In genomic region chr2:41698787-41699422, GRCh38 we compare ENCODE assay signal across 8 cellular contexts.
A peak's percentile ranks its signal among the peaks of the same experiment; 100 is the strongest.
DNase-seq lines count a peak whose midpoint lies in the region; TF ChIP-seq lines count a peak whose summit lies in the region.

No MANE protein-coding gene starts in this region.

- H3K36me3 ChIP-seq in fibroblast of lung (ENCODE audit: control insufficient read depth, insufficient read depth, low read length) (no peaks in the 10 kb centered on the region), ovary (no peaks in the 10 kb centered on the region)

- no peak overlapping the region for H3K27ac ChIP-seq in fibroblast of lung (ENCODE audit: insufficient read depth, low read length)
- H3K27ac ChIP-seq in ovary = no peak overlapping the region

- peaks cover 29% of the 10 kb centered on the region for H3K27me3 Mint-ChIP-seq in activated T-cell treated with anti-CD3 and anti-CD28 coated beads, Interleukin-2, amount 50 U/mL, for 24 hours

- H3K36me3 Mint-ChIP-seq in activated T-cell treated with anti-CD3 and anti-CD28 coated beads, Interleukin-2, amount 50 U/mL, for 24 hours (ENCODE audit: low read depth) = no peaks in the 10 kb centered on the region

- H3K4me1 Mint-ChIP-seq in activated T-cell treated with anti-CD3 and anti-CD28 coated beads, Interleukin-2, amount 50 U/mL, for 24 hours (ENCODE audit: low read depth) = no peaks in the 10 kb centered on the region

- intact Hi-C loops in ovary (cut with DNase I) = loop anchor here in 1 of 4 donors (10.0 kb wide), 1 partner anchor 1784 kb away; no protein-coding TSS in a partner anchor

- H3K79me2 ChIP-seq in fibroblast of lung (ENCODE audit: control insufficient read depth, insufficient read depth, low read length) = no peaks in the 10 kb centered on the region

- peak; percentile 37 for DNase-seq in activated T-cell treated with anti-CD3 and anti-CD28 coated beads, Interleukin-2, amount 50 U/mL, for 24 hours
- DNase-seq in activated T-cell treated with anti-CD3 and anti-CD28 coated beads for 4 hours = no peak
- DNase-seq in OCI-M1 (lab: John Stamatoyannopoulos, UW) = peak; percentile 12
- DNase-seq in fibroblast of lung (ENCODE audit: low read depth in 2 of 2) = peak; percentile 1 to 17
- DNase-seq in ovary = peak; percentile 28 to 75 (median 55)
- no peak for DNase-seq in glomerular visceral epithelial cell (ENCODE audit: extremely low spot score)
- no peak for DNase-seq in activated CD4-positive, alpha-beta T cell treated with anti-CD3 and anti-CD28 coated beads for 1 hour
- DNase-seq in NCI-H2196 (lab: John Stamatoyannopoulos, UW; ENCODE audit: unreplicated experiment) = no peak

- no peaks in the 10 kb centered on the region for H3K27me3 ChIP-seq in fibroblast of lung (ENCODE audit: control insufficient read depth, insufficient read depth, low read length)
- H3K27me3 ChIP-seq in ovary = no peaks in the 10 kb centered on the region

- no peak for TF ChIP-seq EP300 in ovary (IDR thresholded peaks at IDR 0.05)

- TF ChIP-seq POLR2A in ovary (IDR thresholded peaks at IDR 0.05) = no peak

- no peaks in the 10 kb centered on the region for H3K9me3 Mint-ChIP-seq in activated T-cell treated with anti-CD3 and anti-CD28 coated beads, Interleukin-2, amount 50 U/mL, for 24 hours

- no peak overlapping the region for H3K4me3 Mint-ChIP-seq in activated T-cell treated with anti-CD3 and anti-CD28 coated beads, Interleukin-2, amount 50 U/mL, for 24 hours

- 27 to 30% (median 29%) methylated on average over 16 of the region's 16 CpGs for WGBS in ovary, 3 donors

- H3K9ac ChIP-seq in fibroblast of lung (ENCODE audit: insufficient read depth, low read length) = no peak overlapping the region

- no peaks in the 10 kb centered on the region for H4K20me1 ChIP-seq in fibroblast of lung (ENCODE audit: control insufficient read depth, extremely low read depth, insufficient read depth, low read length)

- no peak overlapping the region for H3K27ac Mint-ChIP-seq in activated T-cell treated with anti-CD3 and anti-CD28 coated beads, Interleukin-2, amount 50 U/mL, for 24 hours

- H3K4me3 ChIP-seq in fibroblast of lung (replicated peaks in 1 of 4; ENCODE audit: control extremely low read depth in 1 of 4, insufficient read depth in 1 of 4, low read depth in 3 of 4, low read length in 4 of 4) (no peak overlapping the region), ovary (no peak overlapping the region)

- TF ChIP-seq CTCF in fibroblast of lung (conservative IDR thresholded peaks at IDR 0.05 in 1 of 2, IDR thresholded peaks at IDR 0.05 in 1 of 2; ENCODE audit: low read depth in 1 of 2, low read length in 2 of 2) = peak; percentile 62 to 77
- TF ChIP-seq CTCF in ovary (IDR thresholded peaks at IDR 0.05) = peak; percentile 36 to 60 (median 53)

- no peak overlapping the region for H2AFZ ChIP-seq in fibroblast of lung (ENCODE audit: low read length)

- H3K4me2 ChIP-seq in fibroblast of lung (ENCODE audit: extremely low read depth, insufficient read depth, low read length) = no peak overlapping the region

- H3K9me3 ChIP-seq in fibroblast of lung (ENCODE audit: control insufficient read depth, insufficient read depth, low read depth, low read length) (no peaks in the 10 kb centered on the region), ovary (no peaks in the 10 kb centered on the region)

- no peaks in the 10 kb centered on the region for H3K4me1 ChIP-seq in fibroblast of lung (ENCODE audit: control insufficient read depth, extremely low read depth, insufficient read depth, low read length)
- peaks cover 2% of the 10 kb centered on the region for H3K4me1 ChIP-seq in ovary (ENCODE audit: insufficient read depth)

Comparison
In these comparisons a context has a peak if more than half of its experiments do, and no peak if none do; other contexts are left out.
1. DNase-seq: peak in activated T-cell treated with anti-CD3 and anti-CD28 coated beads, Interleukin-2, amount 50 U/mL, for 24 hours (single experiment), OCI-M1 (single experiment), fibroblast of lung (2 of 2) and ovary (5 of 5); none in activated T-cell treated with anti-CD3 and anti-CD28 coated beads for 4 hours (single experiment), glomerular visceral epithelial cell (single experiment), activated CD4-positive, alpha-beta T cell treated with anti-CD3 and anti-CD28 coated beads for 1 hour (single experiment) and NCI-H2196 (single experiment).